Comparison of ENCODE assay signal across 9 cellular contexts in genomic region chr3:124986153-124987143, GRCh38. TPM values are rescaled to one million over a fixed set of nuclear protein-coding genes. Genes with fewer than 3 reads are reported as not detected.
DNase-seq lines count a peak whose midpoint lies in the region; ATAC-seq, FAIRE-seq and TF ChIP-seq lines count a peak whose summit lies in the region.
"Had no signal": no experiment of that assay in that cellular context is flagged by ENCODE, and none has a peak within 500 bp of the region (broad histone marks: within the 10 kb centered on the region; RNA-seq: fewer than 3 reads in every experiment).

No MANE protein-coding gene starts in this region.

- H4K20me1 ChIP-seq in neural progenitor cell (ENCODE audit: low read depth) = no peaks in the 10 kb centered on the region

- H3K27ac Mint-ChIP-seq in endodermal cell (no peak overlapping the region), neural progenitor cell (no peak overlapping the region)
- no peak overlapping the region for H3K27ac Mint-ChIP-seq in CD8-positive, alpha-beta memory T cell

- FAIRE-seq in GM12892 (lab: Jason Lieb, UNC) = no peak

- peaks cover 49% of the 10 kb centered on the region for H3K36me3 Mint-ChIP-seq in endodermal cell (ENCODE audit: low read depth)
- H3K36me3 Mint-ChIP-seq in neural progenitor cell = peaks cover 32% of the 10 kb centered on the region
- peaks cover 10 to 76% (median 29%) of the 10 kb centered on the region in 3 donors for H3K36me3 Mint-ChIP-seq in CD8-positive, alpha-beta memory T cell

- H3K4me1 Mint-ChIP-seq in endodermal cell (no peaks in the 10 kb centered on the region), neural progenitor cell (peaks cover 2% of the 10 kb centered on the region)
- H3K4me1 Mint-ChIP-seq in CD8-positive, alpha-beta memory T cell = peaks cover 0 to 2% (median 0%) of the 10 kb centered on the region in 3 donors

- no peak overlapping the region for H3K4me2 ChIP-seq in neural progenitor cell

- H3K27me3 Mint-ChIP-seq in endodermal cell (ENCODE audit: insufficient read depth) (no peaks in the 10 kb centered on the region), neural progenitor cell (ENCODE audit: insufficient read depth, low read depth) (peaks cover 2% of the 10 kb centered on the region)
- H3K27me3 Mint-ChIP-seq in CD8-positive, alpha-beta memory T cell = no peaks in the 10 kb centered on the region

- H3F3A ChIP-seq in neural progenitor cell (ENCODE audit: low read depth) = peaks cover 6% of the 10 kb centered on the region

- ATAC-seq in HG02852 (IDR thresholded peaks at IDR 0.05; ENCODE audit: unreplicated experiment) = no peak

- H3K4me1 ChIP-seq in endodermal cell (ENCODE audit: control insufficient read depth, insufficient read depth, low read length) = no peaks in the 10 kb centered on the region
- no peaks in the 10 kb centered on the region for H3K4me1 ChIP-seq in neural progenitor cell
- H3K4me1 ChIP-seq in CD8-positive, alpha-beta memory T cell (ENCODE audit: insufficient read depth, low read length) = no peaks in the 10 kb centered on the region

- H2AFZ ChIP-seq in neural progenitor cell (replicated peaks) = no peak overlapping the region

- H3K9me3 ChIP-seq in endodermal cell (ENCODE audit: control insufficient read depth, low read length) (no peaks in the 10 kb centered on the region), neural progenitor cell (ENCODE audit: low read depth) (no peaks in the 10 kb centered on the region)
- H3K9me3 ChIP-seq in CD8-positive, alpha-beta memory T cell (ENCODE audit: low read length) = no peaks in the 10 kb centered on the region

- H3K4me3 ChIP-seq in NB4 (ENCODE audit: low read depth, low read length) (no peak overlapping the region), endodermal cell (ENCODE audit: low read length) (no peak overlapping the region), neural progenitor cell (no peak overlapping the region)
- no peak overlapping the region for H3K4me3 ChIP-seq in CD8-positive, alpha-beta memory T cell (ENCODE audit: low read length)

- H3K9me3 Mint-ChIP-seq in endodermal cell (no peaks in the 10 kb centered on the region), neural progenitor cell (no peaks in the 10 kb centered on the region)
- H3K9me3 Mint-ChIP-seq in CD8-positive, alpha-beta memory T cell = no peaks in the 10 kb centered on the region

- TF ChIP-seq POLR2A in NB4 (IDR thresholded peaks at IDR 0.05; ENCODE audit: extremely low read depth, insufficient read length) = no peak
- no peak for TF ChIP-seq POLR2A in GM12892 (IDR thresholded peaks at IDR 0.05; ENCODE audit: low read depth, low read length)

- POLR2A ChIA-PET in CD8-positive, alpha-beta memory T cell (lab: Charles Lee) = no interaction called here

- H3K4me3 Mint-ChIP-seq in endodermal cell = no peak overlapping the region
- H3K4me3 Mint-ChIP-seq in neural progenitor cell = no peak overlapping the region
- H3K4me3 Mint-ChIP-seq in CD8-positive, alpha-beta memory T cell = no peak overlapping the region

- no peaks in the 10 kb centered on the region for H3K27me3 ChIP-seq in endodermal cell (ENCODE audit: control insufficient read depth, insufficient read depth, low read length, poor library complexity, severe bottlenecking)
- H3K27me3 ChIP-seq in neural progenitor cell = no peaks in the 10 kb centered on the region
- no peaks in the 10 kb centered on the region for H3K27me3 ChIP-seq in CD8-positive, alpha-beta memory T cell (ENCODE audit: insufficient read depth, low read length, poor library complexity, severe bottlenecking)

- DNase-seq in Caki2 (ENCODE audit: low read depth) (peak; percentile 68), NB4 (ENCODE audit: low read depth) (no peak), endodermal cell (peak; percentile 75), neural progenitor cell (ENCODE audit: low spot score) (peak; percentile 59), GM12892 (ENCODE audit: insufficient read length) (no peak)
- no peak for DNase-seq in CD8-positive, alpha-beta memory T cell
- no peak for DNase-seq in stimulated activated CD8-positive, alpha-beta memory T cell treated with anti-CD3 and anti-CD28 coated beads, Interleukin-4, amount 100 ng/mL, for 48 hours

- peak; percentile 29 for TF ChIP-seq CTCF in NB4 (IDR thresholded peaks at IDR 0.05; ENCODE audit: low read depth, low read length)
- peak; percentile 85 for TF ChIP-seq CTCF in endodermal cell (conservative IDR thresholded peaks at IDR 0.05)
- TF ChIP-seq CTCF in neural progenitor cell (IDR thresholded peaks at IDR 0.05) = peak; percentile 74

- CTCF ChIA-PET in CD8-positive, alpha-beta memory T cell (lab: Charles Lee) = no interaction called here

- H3K27ac ChIP-seq in endodermal cell (ENCODE audit: low read depth, low read length) = no peak overlapping the region
- no peak overlapping the region for H3K27ac ChIP-seq in neural progenitor cell
- H3K27ac ChIP-seq in CD8-positive, alpha-beta memory T cell (ENCODE audit: low read depth, low read length) = no peak overlapping the region

- in situ Hi-C loops in Caki2 (cut with HindIII; ENCODE audit: low pct_unique_long_range_greater_than_20kb, low sequenced_read_pairs) = no loop called here

- H3K9ac ChIP-seq in endodermal cell (ENCODE audit: extremely low read depth, low read length, poor library complexity, severe bottlenecking) (no peak overlapping the region), neural progenitor cell (no peak overlapping the region)

- no peaks in the 10 kb centered on the region for H3K79me2 ChIP-seq in neural progenitor cell (ENCODE audit: low read depth)

- WGBS in endodermal cell (ENCODE audit: insufficient coverage in 1 of 2, insufficient read length in 1 of 2), 2 experiments = 77 to 90% methylated on average over 3 to 7 of the region's 7 CpGs

- H3K36me3 ChIP-seq in endodermal cell (ENCODE audit: control insufficient read depth, insufficient read depth, low read length) = peaks cover 53% of the 10 kb centered on the region
- no peaks in the 10 kb centered on the region for H3K36me3 ChIP-seq in neural progenitor cell
- peaks cover 11% of the 10 kb centered on the region for H3K36me3 ChIP-seq in CD8-positive, alpha-beta memory T cell (ENCODE audit: insufficient read depth, low read length)

RNA-seq across cellular contexts. Expression of gene MUC13, which starts 51.9 kb away (rescaled TPM):
- 0.37 TPM in 1 of 2 replicates, not detected in the other for total RNA-seq in Caki2 (2014; rRNA removed; shearing (Covaris generic); ENCODE audit: low replicate concordance)
- under 1 TPM in 1 of 2 donors, not detected in 1; 0.15 TPM for total RNA-seq in endodermal cell
- polyA plus RNA-seq in endodermal cell (2013, experiment 1 of 2) = not detected
- polyA plus RNA-seq in endodermal cell (2013, experiment 2 of 2) = not detected
- total RNA-seq in neural progenitor cell (ENCODE audit: low replicate concordance) = not detected in 2 replicates
- 0.38 TPM for polyA plus RNA-seq in GM12892 (2012; ENCODE audit: missing spikeins)
- not detected for total RNA-seq in CD8-positive, alpha-beta memory T cell
- not detected for polyA plus RNA-seq in CD8-positive, alpha-beta memory T cell
- total RNA-seq: dermis microvascular lymphatic vessel endothelial cell had no signal

Comparison
In these comparisons a context has a peak if more than half of its experiments do, and no peak if none do; other contexts are left out.
1. DNase-seq: peak in Caki2 (single experiment), endodermal cell (single experiment) and neural progenitor cell (single experiment); none in NB4 (single experiment), GM12892 (single experiment), CD8-positive, alpha-beta memory T cell (0 of 5) and stimulated activated CD8-positive, alpha-beta memory T cell treated with anti-CD3 and anti-CD28 coated beads, Interleukin-4, amount 100 ng/mL, for 48 hours (single experiment).
2. CTCF ChIP-seq: peak in every context shown above with its lines; median percentile 85 in endodermal cell; 74 in neural progenitor cell; 29 in NB4.